Comparison of ENCODE assay signal across 13 cellular contexts in the genomic region with DNA sequence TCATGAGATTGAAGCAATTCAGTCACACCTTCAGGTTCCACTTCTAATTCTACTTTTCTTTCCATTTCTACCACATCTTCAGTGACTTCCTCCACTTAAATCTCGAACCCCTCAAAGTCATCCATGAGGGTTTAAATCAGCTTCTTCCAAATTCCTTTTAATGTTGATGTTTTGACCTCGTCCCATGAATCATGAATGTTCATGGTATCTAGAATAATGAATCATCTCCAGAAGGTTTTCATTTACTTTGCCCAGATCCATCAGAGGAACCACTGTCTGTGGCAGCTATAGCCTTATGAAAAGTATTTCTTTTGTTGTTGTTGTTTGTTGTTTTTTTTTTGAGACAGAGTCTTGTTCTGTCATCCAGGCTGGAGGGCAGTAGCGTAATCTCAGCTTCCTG.
"Had no signal": no experiment of that assay in that cellular context is flagged by ENCODE, and none has a peak within 500 bp of the region (broad histone marks: within the 10 kb centered on the region; RNA-seq: fewer than 3 reads in every experiment).

No MANE protein-coding gene starts in this region.

- H3K27ac ChIP-seq: cardiac muscle cell, dorsolateral prefrontal cortex, spleen, thoracic aorta had no signal

- ATAC-seq: activated T-helper 17 cell treated with anti-CD3 and anti-CD28 coated beads, Interleukin-2, amount 50 U/mL, for 72 hours; sciatic nerve had no signal

- H3K27ac Mint-ChIP-seq: activated T-helper 17 cell treated with anti-CD3 and anti-CD28 coated beads, Interleukin-2, amount 50 U/mL, for 72 hours; endodermal cell; nephron had no signal

- H3K9me3 ChIP-seq: spleen, thoracic aorta had no signal

- H3K4me1 ChIP-seq: spleen had no signal

- H3K27me3 Mint-ChIP-seq: activated T-helper 17 cell treated with anti-CD3 and anti-CD28 coated beads, Interleukin-2, amount 50 U/mL, for 72 hours had no signal

- DNase-seq: activated CD4-positive, CD25-positive, alpha-beta regulatory T cell treated with anti-CD3 and anti-CD28 coated beads, Interleukin-2, amount 50 U/mL, for 72 hours; activated naive CD4-positive, alpha-beta T cell treated with Interleukin-2 at 50 U/mL for 16 hours; dorsolateral prefrontal cortex; endodermal cell; glutamatergic neuron; mesendoderm; occipital lobe; spleen had no signal

- H3K27me3 ChIP-seq: cardiac muscle cell, dorsolateral prefrontal cortex, spleen had no signal

- H3K4me3 ChIP-seq: cardiac muscle cell, dorsolateral prefrontal cortex, spleen, thoracic aorta had no signal

- H3K4me3 Mint-ChIP-seq: activated T-helper 17 cell treated with anti-CD3 and anti-CD28 coated beads, Interleukin-2, amount 50 U/mL, for 72 hours; endodermal cell; nephron had no signal

- H3K9me3 Mint-ChIP-seq: activated T-helper 17 cell treated with anti-CD3 and anti-CD28 coated beads, Interleukin-2, amount 50 U/mL, for 72 hours; endodermal cell; nephron had no signal
